22 cellular contexts compared by ENCODE assay signal in the genomic region with DNA sequence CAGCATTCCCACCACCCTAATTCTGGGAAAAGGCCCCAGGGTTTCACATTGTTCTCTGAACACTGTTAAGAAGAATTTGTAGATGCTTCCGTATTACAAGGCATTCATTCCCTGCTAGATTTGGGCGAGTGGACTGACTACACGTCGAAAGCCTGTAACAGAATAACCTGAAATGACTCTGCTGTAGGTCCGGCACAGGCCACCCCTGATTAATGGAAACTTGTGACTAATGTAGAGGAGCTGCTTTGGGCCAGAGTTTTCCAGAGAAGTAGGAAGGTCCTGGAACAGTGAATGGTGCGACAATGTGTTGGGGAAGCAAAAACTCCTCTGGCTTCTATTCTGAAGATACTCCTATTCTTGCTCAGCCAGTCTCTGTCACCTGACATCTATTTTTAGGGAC.
DNase-seq lines count a peak whose midpoint lies in the region; ATAC-seq and TF ChIP-seq lines count a peak whose summit lies in the region.
"Had no signal": no experiment of that assay in that cellular context is flagged by ENCODE, and none has a peak within 500 bp of the region (broad histone marks: within the 10 kb centered on the region; RNA-seq: fewer than 3 reads in every experiment).

No MANE protein-coding gene starts in this region.

- H3K4me1 ChIP-seq in KMS-11 (ENCODE audit: low read depth, poor library complexity, severe bottlenecking) (peaks cover 95% of the 10 kb centered on the region), left ventricle myocardium inferior (peaks cover 91% of the 10 kb centered on the region)

- H3K9me3 ChIP-seq in left ventricle myocardium inferior (replicated peaks), result no peaks in the 10 kb centered on the region

- H3K9ac ChIP-seq in KMS-11, result no peak overlapping the region

- no peaks in the 10 kb centered on the region for H3K27me3 ChIP-seq in KMS-11 (ENCODE audit: insufficient read depth, low read depth)
- no peaks in the 10 kb centered on the region for H3K27me3 ChIP-seq in left ventricle myocardium inferior (ENCODE audit: low read depth)
- H3K27me3 ChIP-seq: foreskin keratinocyte had no signal

- TF ChIP-seq CTCF in KMS-11 (conservative IDR thresholded peaks at IDR 0.05; ENCODE audit: low read depth, low read length), result no peak
- TF ChIP-seq CTCF in left ventricle myocardium inferior (IDR thresholded peaks at IDR 0.05; ENCODE audit: borderline replicate concordance), result no peak

- H3K36me3 ChIP-seq in KMS-11 (ENCODE audit: insufficient read depth), result peaks cover 15% of the 10 kb centered on the region
- peaks cover 22% of the 10 kb centered on the region for H3K36me3 ChIP-seq in left ventricle myocardium inferior

- H3K4me2 ChIP-seq in KMS-11, result peak overlapping the region; percentile 1; the same call in 1 of the 2 replicates

- DNase-seq in ELF-1 (ENCODE audit: low read depth, low spot score) (peak; percentile 16), left ventricle myocardium inferior (no peak), sciatic nerve (ENCODE audit: low spot score) (no peak), SHP77 treated with DMSO at 0.1 percent for 48 hours (lab: John Stamatoyannopoulos, UW) (no peak)
- DNase-seq: activated CD4-positive, alpha-beta T cell treated with anti-CD3 and anti-CD28 coated beads for 36 hours; activated naive CD4-positive, alpha-beta T cell treated with anti-CD3 and anti-CD28 coated beads, Interleukin-2, amount 50 U/mL, for 16 hours; anterior cingulate cortex; CD4-positive, CD25-positive, alpha-beta regulatory T cell; DMS 273 treated with DMSO at 0.1 percent for 48 hours; foreskin keratinocyte; GF-D8; naive B cell; NCI-H1092 treated with DMSO at 0.1 percent for 48 hours; NCI-H2029 treated with DMSO at 0.1 percent for 48 hours; NCI-H226; occipital lobe; OCI-M1; retina; stimulated activated CD4-positive, alpha-beta T cell treated with anti-CD3 and anti-CD28 coated beads, Interleukin-15, amount 100 ng/mL, for 24 hours had no signal

- intact Hi-C loops in left ventricle myocardium inferior (cut with micrococcal nuclease), result loop anchor here (10.0 kb wide), 1 partner anchor 79 kb away; no protein-coding TSS in a partner anchor
- intact Hi-C loops in sciatic nerve (cut with DNase I), result no loop called here

- peaks cover 100% of the 10 kb centered on the region for H3K79me2 ChIP-seq in KMS-11 (ENCODE audit: insufficient read depth, low read depth)

- peak; percentile 36 for ATAC-seq in sciatic nerve
- ATAC-seq in HG03025 (IDR thresholded peaks at IDR 0.05; ENCODE audit: low FRiP score, unreplicated experiment), result no peak
- no peak for ATAC-seq in GM19452 (IDR thresholded peaks at IDR 0.05; ENCODE audit: unreplicated experiment)
- ATAC-seq: activated CD4-positive, alpha-beta T cell treated with anti-CD3 and anti-CD28 coated beads for 36 hours; foreskin keratinocyte had no signal

- no peak overlapping the region for H3K4me3 ChIP-seq in KMS-11 (IDR thresholded peaks at IDR 0.05; ENCODE audit: insufficient read depth, low read depth, low read length)
- no peak overlapping the region for H3K4me3 ChIP-seq in left ventricle myocardium inferior

- H2AFZ ChIP-seq in KMS-11 (ENCODE audit: low read depth), result no peak overlapping the region

- H3K27ac ChIP-seq in KMS-11 (no peak overlapping the region), left ventricle myocardium inferior (replicated peaks) (peak overlapping the region; percentile 22)
- H3K27ac ChIP-seq: foreskin keratinocyte had no signal

- H4K20me1 ChIP-seq in KMS-11 (ENCODE audit: insufficient read depth), result peaks cover 16% of the 10 kb centered on the region
